In genomic region chr11:18699848-18700261, GRCh38 we compare ENCODE assay signal across 9 cellular contexts. TPM values are rescaled to one million over a fixed set of nuclear protein-coding genes. Genes with fewer than 3 reads are reported as not detected.
DNase-seq lines count a peak whose midpoint lies in the region; ATAC-seq and TF ChIP-seq lines count a peak whose summit lies in the region.
"Had no signal": no experiment of that assay in that cellular context is flagged by ENCODE, and none has a peak within 500 bp of the region (broad histone marks: within the 10 kb centered on the region; RNA-seq: fewer than 3 reads in every experiment).

No MANE protein-coding gene starts in this region.

- TF ChIP-seq CTCF in DOHH2 (IDR thresholded peaks at IDR 0.05; ENCODE audit: low read depth, low read length, poor library complexity, severe bottlenecking), result no peak

- ATAC-seq in T-helper 17 cell, result no peak
- no peak for ATAC-seq in HG03565 (IDR thresholded peaks at IDR 0.05; ENCODE audit: unreplicated experiment)

- H3K36me3 ChIP-seq in DOHH2 (ENCODE audit: control insufficient read depth, low read length), result no peaks in the 10 kb centered on the region

- H3K4me1 Mint-ChIP-seq in T-helper 17 cell, result peaks cover 19% of the 10 kb centered on the region

- H3K4me3 ChIP-seq in DOHH2 (ENCODE audit: low read length), result no peak overlapping the region

- peak overlapping the region; percentile 83 for H3K27ac Mint-ChIP-seq in T-helper 17 cell

- intact Hi-C loops in cardiac septum (cut with DNase I) (loop anchor here (5.0 to 10.0 kb wide), 2 partner anchors 113 to 305 kb away; partner anchors contain the start of genes LDHA and UEVLD), posterior cingulate gyrus (cut with DNase I) (loop anchor here (5.0 kb wide), 2 partner anchors 63 to 113 kb away; partner anchors contain the start of gene UEVLD)

- no peak overlapping the region for H3K27ac ChIP-seq in DOHH2 (ENCODE audit: low read depth, low read length)

- peaks cover 32% of the 10 kb centered on the region for H3K27me3 ChIP-seq in DOHH2 (ENCODE audit: control insufficient read depth, low read length)

- H3K27me3 Mint-ChIP-seq in T-helper 17 cell, result no peaks in the 10 kb centered on the region

- H3K4me2 ChIP-seq in DOHH2 (ENCODE audit: low read length), result peak overlapping the region; percentile 83; the same call in 1 of the 2 replicates

- H3K9me2 ChIP-seq in DOHH2 (replicated peaks; ENCODE audit: control insufficient read depth, low read length), result no peaks in the 10 kb centered on the region

- DNase-seq in T-helper 17 cell, result no peak
- peak; percentile 75 for DNase-seq in cardiac septum (ENCODE audit: low spot score)
- peak in 6 of 10 donors; percentile 20 to 87 (median 40) for DNase-seq in posterior cingulate gyrus
- no peak for DNase-seq in DMS79 treated with DMSO at 0.1 percent for 48 hours (lab: John Stamatoyannopoulos, UW)
- DNase-seq in NCI-H524 (lab: John Stamatoyannopoulos, UW), result no peak
- no peak for DNase-seq in activated CD4-positive, alpha-beta T cell treated with anti-CD3 and anti-CD28 coated beads, Interleukin-2, amount 50 U/mL, for 48 hours
- DNase-seq: NCI-H446 had no signal

- H3K9me3 ChIP-seq in DOHH2 (ENCODE audit: control insufficient read depth, insufficient read depth, low read length) (no peaks in the 10 kb centered on the region), T-helper 17 cell (ENCODE audit: control insufficient read depth, low read length, poor library complexity, severe bottlenecking) (no peaks in the 10 kb centered on the region)

- no peaks in the 10 kb centered on the region for H3K36me3 Mint-ChIP-seq in T-helper 17 cell (ENCODE audit: low read depth)

- peaks cover 11% of the 10 kb centered on the region for H3K4me1 ChIP-seq in DOHH2 (ENCODE audit: control insufficient read depth, low read length)

- no peaks in the 10 kb centered on the region for H4K20me1 ChIP-seq in DOHH2 (ENCODE audit: control insufficient read depth, insufficient read depth, low read depth, low read length)

- H3F3A ChIP-seq in DOHH2 (ENCODE audit: control insufficient read depth, insufficient read depth), result no peaks in the 10 kb centered on the region

- H3K4me3 Mint-ChIP-seq in T-helper 17 cell, result peak overlapping the region; percentile 84

- no peaks in the 10 kb centered on the region for H3K79me2 ChIP-seq in DOHH2 (ENCODE audit: control insufficient read depth, low read length)

RNA-seq across cellular contexts. Expression of gene TMEM86A, which starts 1.3 kb away (rescaled TPM):
- total RNA-seq in T-helper 17 cell, result 1 to 10 TPM; 5.4 to 6.1 TPM
- 2.6 TPM for total RNA-seq in cardiac septum

RNA-seq across cellular contexts. Expression of gene IGSF22, which starts 26.1 kb away (rescaled TPM):
- total RNA-seq in T-helper 17 cell (1 to 10 TPM; 2.0 to 9.4 TPM), cardiac septum (1.1 TPM)

Comparison
In these comparisons a context has a peak if more than half of its experiments do, and no peak if none do; other contexts are left out.
1. DNase-seq: peak in cardiac septum (single experiment) and posterior cingulate gyrus (6 of 10); none in T-helper 17 cell (0 of 3), DMS79 treated with DMSO at 0.1 percent for 48 hours (single experiment), NCI-H524 (0 of 2) and activated CD4-positive, alpha-beta T cell treated with anti-CD3 and anti-CD28 coated beads, Interleukin-2, amount 50 U/mL, for 48 hours (0 of 2).